17 cellular contexts compared by ENCODE assay signal in genomic region chr12:67721216-67721615, GRCh38.
DNase-seq lines count a peak whose midpoint lies in the region; ATAC-seq, FAIRE-seq and TF ChIP-seq lines count a peak whose summit lies in the region.
"Had no signal": no experiment of that assay in that cellular context is flagged by ENCODE, and none has a peak within 500 bp of the region (broad histone marks: within the 10 kb centered on the region; RNA-seq: fewer than 3 reads in every experiment).

No MANE protein-coding gene starts in this region.

- H3K4me1 Mint-ChIP-seq in MCF 10A (ENCODE audit: insufficient read depth, unreplicated experiment), result peaks cover 5% of the 10 kb centered on the region
- H3K4me1 Mint-ChIP-seq in activated CD4-positive, alpha-beta T cell treated with anti-CD3 and anti-CD28 coated beads, Interleukin-2, amount 10 ng/mL, durations not matched to agents 24 days and 14 days, result no peaks in the 10 kb centered on the region
- H3K4me1 Mint-ChIP-seq in activated naive CD8-positive, alpha-beta T cell treated with anti-CD3 and anti-CD28 coated beads for 36 hours, result no peaks in the 10 kb centered on the region
- H3K4me1 Mint-ChIP-seq: activated CD4-positive, alpha-beta T cell treated with anti-CD3 and anti-CD28 coated beads, Interleukin-2, amount 10 ng/mL, durations not matched to agents 7 days and 5 days had no signal

- H3K4me3 ChIP-seq in bronchial epithelial cell (ENCODE audit: low read depth, low read length) (no peak overlapping the region), gastrocnemius medialis (no peak overlapping the region)
- H3K4me3 ChIP-seq: uterus had no signal

- POLR2A ChIA-PET in MCF 10A (lab: Yijun Ruan, JAX), result no interaction called here

- no peaks in the 10 kb centered on the region for H3K9me3 ChIP-seq in gastrocnemius medialis
- H3K9me3 ChIP-seq: uterus had no signal

- H3K36me3 Mint-ChIP-seq in MCF 10A (ENCODE audit: insufficient read depth, unreplicated experiment), result no peaks in the 10 kb centered on the region
- no peaks in the 10 kb centered on the region for H3K36me3 Mint-ChIP-seq in activated CD4-positive, alpha-beta T cell treated with anti-CD3 and anti-CD28 coated beads, Interleukin-2, amount 10 ng/mL, durations not matched to agents 24 days and 14 days (ENCODE audit: low read depth)
- H3K36me3 Mint-ChIP-seq in activated naive CD8-positive, alpha-beta T cell treated with anti-CD3 and anti-CD28 coated beads for 36 hours, result peaks cover 1% of the 10 kb centered on the region

- H3K27me3 ChIP-seq in bronchial epithelial cell (ENCODE audit: control insufficient read depth, insufficient read depth, low read length) (no peaks in the 10 kb centered on the region), gastrocnemius medialis (no peaks in the 10 kb centered on the region)
- H3K27me3 ChIP-seq: uterus had no signal

- no peak overlapping the region for H3K4me3 Mint-ChIP-seq in MCF 10A (ENCODE audit: unreplicated experiment)
- no peak overlapping the region for H3K4me3 Mint-ChIP-seq in activated CD4-positive, alpha-beta T cell treated with anti-CD3 and anti-CD28 coated beads, Interleukin-2, amount 10 ng/mL, durations not matched to agents 24 days and 14 days
- no peak overlapping the region for H3K4me3 Mint-ChIP-seq in activated naive CD8-positive, alpha-beta T cell treated with anti-CD3 and anti-CD28 coated beads for 36 hours
- H3K4me3 Mint-ChIP-seq: activated CD4-positive, alpha-beta T cell treated with anti-CD3 and anti-CD28 coated beads, Interleukin-2, amount 10 ng/mL, durations not matched to agents 7 days and 5 days; T-helper 2 cell treated with Interferon-gamma antibody and Interleukin-4, amounts not matched to agents 5 μg/mL and 100 μg/mL, for 36 hours had no signal

- ATAC-seq in gastrocnemius medialis, result peak; percentile 49 to 60

- DNase-seq in NCI-H2029 (lab: John Stamatoyannopoulos, UW), result peak; percentile 70
- no peak for DNase-seq in bronchial epithelial cell (ENCODE audit: low read depth)
- peak; percentile 15 for DNase-seq in left kidney (ENCODE audit: low read depth, low spot score)
- DNase-seq in gastrocnemius medialis, result no peak
- DNase-seq in MCF 10A (ENCODE audit: unreplicated experiment), result no peak
- no peak for DNase-seq in activated CD4-positive, alpha-beta T cell treated with anti-CD3 and anti-CD28 coated beads, Interleukin-2, amount 10 ng/mL, durations not matched to agents 24 days and 14 days
- no peak for DNase-seq in activated naive CD8-positive, alpha-beta T cell treated with anti-CD3 and anti-CD28 coated beads for 36 hours
- DNase-seq: activated CD4-positive, alpha-beta T cell treated with anti-CD3 and anti-CD28 coated beads, Interleukin-2, amount 10 ng/mL, durations not matched to agents 7 days and 5 days; activated T-cell treated with anti-CD3 and anti-CD28 coated beads, Interleukin-2, amount 50 U/mL, for 48 hours; C1 segment of cervical spinal cord; NCI-H524 treated with DMSO at 0.1 percent for 48 hours; stimulated activated CD4-positive, alpha-beta T cell treated with anti-CD3 and anti-CD28 coated beads, Interleukin-2, amount 100 ng/mL, for 48 hours; uterus had no signal

- no peaks in the 10 kb centered on the region for H3K9me3 Mint-ChIP-seq in MCF 10A (ENCODE audit: unreplicated experiment)
- peaks cover 5% of the 10 kb centered on the region for H3K9me3 Mint-ChIP-seq in activated CD4-positive, alpha-beta T cell treated with anti-CD3 and anti-CD28 coated beads, Interleukin-2, amount 10 ng/mL, durations not matched to agents 24 days and 14 days
- H3K9me3 Mint-ChIP-seq in activated naive CD8-positive, alpha-beta T cell treated with anti-CD3 and anti-CD28 coated beads for 36 hours, result no peaks in the 10 kb centered on the region
- H3K9me3 Mint-ChIP-seq: activated CD4-positive, alpha-beta T cell treated with anti-CD3 and anti-CD28 coated beads, Interleukin-2, amount 10 ng/mL, durations not matched to agents 7 days and 5 days; T-helper 2 cell treated with Interferon-gamma antibody and Interleukin-4, amounts not matched to agents 5 μg/mL and 100 μg/mL, for 36 hours had no signal

- peak; percentile 28 for FAIRE-seq in bronchial epithelial cell (lab: Jason Lieb, UNC)
- FAIRE-seq: colon, GM12891 had no signal

- no peak for TF ChIP-seq CTCF in bronchial epithelial cell (IDR thresholded peaks at IDR 0.05; ENCODE audit: insufficient read depth, low read length, severe bottlenecking)
- TF ChIP-seq CTCF in gastrocnemius medialis (IDR thresholded peaks at IDR 0.05 in 4 of 5, conservative IDR thresholded peaks at IDR 0.05 in 1 of 5), result no peak
- no peak for TF ChIP-seq CTCF in MCF 10A (IDR thresholded peaks at IDR 0.05; ENCODE audit: unreplicated experiment)

- CTCF ChIA-PET in MCF 10A (lab: Yijun Ruan, JAX), result interaction anchor here (1.2 kb wide), 1 partner anchor 222 kb away, joined by 3 read pairs; no protein-coding TSS in a partner anchor

- BruUV-seq in MCF 10A (replicated peaks; lab: Mats Ljungman, UMichigan), result no TSS peak

- no peaks in the 10 kb centered on the region for H3K27me3 Mint-ChIP-seq in MCF 10A (ENCODE audit: insufficient read depth, unreplicated experiment)
- H3K27me3 Mint-ChIP-seq in activated CD4-positive, alpha-beta T cell treated with anti-CD3 and anti-CD28 coated beads, Interleukin-2, amount 10 ng/mL, durations not matched to agents 24 days and 14 days, result peaks cover 5% of the 10 kb centered on the region
- H3K27me3 Mint-ChIP-seq in activated naive CD8-positive, alpha-beta T cell treated with anti-CD3 and anti-CD28 coated beads for 36 hours, result peaks cover 5% of the 10 kb centered on the region

- no peak overlapping the region for H3K27ac Mint-ChIP-seq in MCF 10A (ENCODE audit: low read depth, unreplicated experiment)
- H3K27ac Mint-ChIP-seq in activated CD4-positive, alpha-beta T cell treated with anti-CD3 and anti-CD28 coated beads, Interleukin-2, amount 10 ng/mL, durations not matched to agents 24 days and 14 days, result no peak overlapping the region
- no peak overlapping the region for H3K27ac Mint-ChIP-seq in activated naive CD8-positive, alpha-beta T cell treated with anti-CD3 and anti-CD28 coated beads for 36 hours
- H3K27ac Mint-ChIP-seq: activated CD4-positive, alpha-beta T cell treated with anti-CD3 and anti-CD28 coated beads, Interleukin-2, amount 10 ng/mL, durations not matched to agents 7 days and 5 days; T-helper 2 cell treated with Interferon-gamma antibody and Interleukin-4, amounts not matched to agents 5 μg/mL and 100 μg/mL, for 36 hours had no signal

- H3K27ac ChIP-seq in gastrocnemius medialis, result peak overlapping the region; percentile 42 to 71 (median 58)
- H3K27ac ChIP-seq: RWPE1 had no signal

- intact Hi-C loops in gastrocnemius medialis (cut with DNase I; ENCODE audit: low total_unique reads), result no loop called here
- intact Hi-C loops in MCF 10A (cut with micrococcal nuclease), result no loop called here
- intact Hi-C loops in activated CD4-positive, alpha-beta T cell treated with anti-CD3 and anti-CD28 coated beads, Interleukin-2, amount 10 ng/mL, durations not matched to agents 24 days and 14 days (cut with micrococcal nuclease), result no loop called here

- in situ Hi-C loops in gastrocnemius medialis (cut with MboI; ENCODE audit: low sequenced_read_pairs in 4 of 4), result no loop called here

- peaks cover 14 to 22% of the 10 kb centered on the region in 2 donors for H3K4me1 ChIP-seq in gastrocnemius medialis

- H3K36me3 ChIP-seq in bronchial epithelial cell (ENCODE audit: control insufficient read depth, insufficient read depth, low read length), result no peaks in the 10 kb centered on the region
- H3K36me3 ChIP-seq in gastrocnemius medialis, result no peaks in the 10 kb centered on the region
- H3K36me3 ChIP-seq: uterus had no signal

- no peak for TF ChIP-seq POLR2A in gastrocnemius medialis (IDR thresholded peaks at IDR 0.05)

Comparison
In these comparisons a context has a peak if more than half of its experiments do, and no peak if none do; other contexts are left out.
1. DNase-seq: peak in NCI-H2029 (single experiment) and left kidney (single experiment); none in bronchial epithelial cell (single experiment), gastrocnemius medialis (0 of 2), MCF 10A (single experiment), activated CD4-positive, alpha-beta T cell treated with anti-CD3 and anti-CD28 coated beads, Interleukin-2, amount 10 ng/mL, durations not matched to agents 24 days and 14 days (single experiment) and activated naive CD8-positive, alpha-beta T cell treated with anti-CD3 and anti-CD28 coated beads for 36 hours (single experiment).